In the genomic region with DNA sequence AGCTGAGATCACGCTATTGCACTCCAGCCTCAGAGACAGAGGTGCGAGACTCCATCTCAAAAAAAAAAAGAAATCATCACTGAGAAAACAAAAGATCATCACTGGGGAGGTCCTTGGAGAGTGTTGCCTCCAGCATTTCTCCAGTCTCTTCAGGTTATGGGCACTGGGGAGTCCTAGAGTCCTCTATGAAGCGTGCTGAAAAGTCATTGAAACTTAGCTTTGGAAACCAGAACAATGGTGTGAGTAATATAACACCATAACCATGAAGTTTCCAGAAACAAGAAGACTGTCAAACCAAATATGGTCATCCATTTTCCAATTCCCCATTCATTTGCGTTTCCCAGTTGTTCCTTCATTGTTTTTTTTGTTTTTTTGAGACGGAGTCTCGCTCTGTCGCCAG, we compare ENCODE assay signal across 30 cellular contexts. TPM values are rescaled to one million over a fixed set of nuclear protein-coding genes. Genes with fewer than 3 reads are reported as not detected.
DNase-seq lines count a peak whose midpoint lies in the region; ATAC-seq and TF ChIP-seq lines count a peak whose summit lies in the region.
"Had no signal": no experiment of that assay in that cellular context is flagged by ENCODE, and none has a peak within 500 bp of the region (broad histone marks: within the 10 kb centered on the region; RNA-seq: fewer than 3 reads in every experiment).

No MANE protein-coding gene starts in this region.

- H3K4me2 ChIP-seq in GM23338, result no peak overlapping the region
- H3K4me2 ChIP-seq: BLaER1 had no signal

- no peak for DNase-seq in activated CD4-positive, alpha-beta T cell treated with anti-CD3 and anti-CD28 coated beads for 36 hours
- no peak for DNase-seq in activated CD4-positive, alpha-beta T cell treated with anti-CD3 and anti-CD28 coated beads, Interleukin-2, amount 10 ng/mL, durations not matched to agents 7 days and 5 days
- DNase-seq in activated naive CD4-positive, alpha-beta T cell treated with anti-CD3 and anti-CD28 coated beads, Interleukin-2, amount 50 U/mL, for 72 hours (ENCODE audit: low spot score in 2 of 2), result no peak
- DNase-seq in activated naive CD4-positive, alpha-beta T cell treated with anti-CD3 and anti-CD28 coated beads, Interleukin-2, amount 50 U/mL, for 16 hours, result no peak
- DNase-seq in GM23338 (ENCODE audit: low spot score) (no peak), putamen (ENCODE audit: low spot score) (no peak), GM20000 (ENCODE audit: low spot score) (no peak)
- DNase-seq: 8988T; ACHN; BE2C; C1 segment of cervical spinal cord; CD4-positive, alpha-beta memory T cell; CD4-positive, CD25-positive, alpha-beta regulatory T cell; CD8-positive, alpha-beta memory T cell; COR-L47; DMS 273 treated with DMSO at 0.1 percent for 48 hours; DMS153; DMS53; DMS79; DND-41; EL; GDM1 had no signal

- no peaks in the 10 kb centered on the region for H3K9me2 ChIP-seq in GM23338 (ENCODE audit: insufficient read depth)

- H3K4me3 ChIP-seq in GM23338, result no peak overlapping the region
- H3K4me3 ChIP-seq: BLaER1, GM12878 had no signal

- H3K27ac Mint-ChIP-seq in activated CD4-positive, alpha-beta T cell treated with anti-CD3 and anti-CD28 coated beads for 36 hours, result peak overlapping the region; percentile 10
- no peak overlapping the region for H3K27ac Mint-ChIP-seq in activated CD4-positive, alpha-beta T cell treated with anti-CD3 and anti-CD28 coated beads, Interleukin-2, amount 10 ng/mL, durations not matched to agents 7 days and 5 days
- H3K27ac Mint-ChIP-seq in activated naive CD4-positive, alpha-beta T cell treated with anti-CD3 and anti-CD28 coated beads, Interleukin-2, amount 50 U/mL, for 72 hours, result peak overlapping the region in 1 of 2 donors; percentile 52
- no peak overlapping the region for H3K27ac Mint-ChIP-seq in GM23338
- no peak overlapping the region for H3K27ac Mint-ChIP-seq in activated T-helper 17 cell treated with anti-CD3 and anti-CD28 coated beads, Interleukin-2, amount 50 U/mL, for 72 hours
- H3K27ac Mint-ChIP-seq: CD14-positive monocyte; CD4-positive, alpha-beta memory T cell; CD4-positive, CD25-positive, alpha-beta regulatory T cell; CD8-positive, alpha-beta memory T cell had no signal

- intact Hi-C loops in activated CD4-positive, alpha-beta T cell treated with anti-CD3 and anti-CD28 coated beads for 36 hours (cut with DNase I, micrococcal nuclease), result no loop called here

- H3F3A ChIP-seq in GM23338 (replicated peaks; ENCODE audit: low read depth), result no peaks in the 10 kb centered on the region; the same call in 1 of the 2 replicates

- no peaks in the 10 kb centered on the region for H3K27me3 ChIP-seq in GM23338 (ENCODE audit: insufficient read depth)
- H3K27me3 ChIP-seq: BE2C, BLaER1 had no signal

- no peak overlapping the region for H3K27ac ChIP-seq in GM23338 (ENCODE audit: low read depth)
- H3K27ac ChIP-seq: BLaER1 had no signal

- H3K79me2 ChIP-seq in GM23338 (replicated peaks; ENCODE audit: insufficient read depth), result no peaks in the 10 kb centered on the region

- H3K27me3 Mint-ChIP-seq in activated CD4-positive, alpha-beta T cell treated with anti-CD3 and anti-CD28 coated beads for 36 hours, result no peaks in the 10 kb centered on the region
- peaks cover 3% of the 10 kb centered on the region for H3K27me3 Mint-ChIP-seq in activated CD4-positive, alpha-beta T cell treated with anti-CD3 and anti-CD28 coated beads, Interleukin-2, amount 10 ng/mL, durations not matched to agents 7 days and 5 days
- H3K27me3 Mint-ChIP-seq in GM23338 (ENCODE audit: insufficient read depth, low read depth, poor library complexity), result peaks cover 11% of the 10 kb centered on the region
- H3K27me3 Mint-ChIP-seq in activated T-helper 17 cell treated with anti-CD3 and anti-CD28 coated beads, Interleukin-2, amount 50 U/mL, for 72 hours, result peaks cover 8% of the 10 kb centered on the region

- H3K4me3 Mint-ChIP-seq in activated CD4-positive, alpha-beta T cell treated with anti-CD3 and anti-CD28 coated beads for 36 hours, result no peak overlapping the region
- H3K4me3 Mint-ChIP-seq in activated CD4-positive, alpha-beta T cell treated with anti-CD3 and anti-CD28 coated beads, Interleukin-2, amount 10 ng/mL, durations not matched to agents 7 days and 5 days, result no peak overlapping the region
- no peak overlapping the region for H3K4me3 Mint-ChIP-seq in GM23338
- H3K4me3 Mint-ChIP-seq in activated T-helper 17 cell treated with anti-CD3 and anti-CD28 coated beads, Interleukin-2, amount 50 U/mL, for 72 hours, result peak overlapping the region; percentile 10
- H3K4me3 Mint-ChIP-seq: CD14-positive monocyte; CD4-positive, alpha-beta memory T cell; CD4-positive, CD25-positive, alpha-beta regulatory T cell; CD8-positive, alpha-beta memory T cell had no signal

- ATAC-seq in activated CD4-positive, alpha-beta T cell treated with anti-CD3 and anti-CD28 coated beads for 36 hours, result peak; percentile 63
- ATAC-seq in activated naive CD4-positive, alpha-beta T cell treated with anti-CD3 and anti-CD28 coated beads, Interleukin-2, amount 50 U/mL, for 72 hours, result peak; percentile 54 to 73
- ATAC-seq in GM23338, result no peak
- peak; percentile 76 for ATAC-seq in activated T-helper 17 cell treated with anti-CD3 and anti-CD28 coated beads, Interleukin-2, amount 50 U/mL, for 72 hours (replicated peaks)
- ATAC-seq: GM12878 had no signal

- H3K36me3 Mint-ChIP-seq in activated CD4-positive, alpha-beta T cell treated with anti-CD3 and anti-CD28 coated beads for 36 hours (ENCODE audit: low read depth), result no peaks in the 10 kb centered on the region
- H3K36me3 Mint-ChIP-seq in activated CD4-positive, alpha-beta T cell treated with anti-CD3 and anti-CD28 coated beads, Interleukin-2, amount 10 ng/mL, durations not matched to agents 7 days and 5 days (ENCODE audit: low read depth), result no peaks in the 10 kb centered on the region
- H3K36me3 Mint-ChIP-seq in activated naive CD4-positive, alpha-beta T cell treated with anti-CD3 and anti-CD28 coated beads, Interleukin-2, amount 50 U/mL, for 72 hours, result peaks cover 0 to 8% of the 10 kb centered on the region in 2 donors
- no peaks in the 10 kb centered on the region for H3K36me3 Mint-ChIP-seq in GM23338 (ENCODE audit: low read depth)
- H3K36me3 Mint-ChIP-seq in activated T-helper 17 cell treated with anti-CD3 and anti-CD28 coated beads, Interleukin-2, amount 50 U/mL, for 72 hours (ENCODE audit: low read depth), result no peaks in the 10 kb centered on the region
- H3K36me3 Mint-ChIP-seq: CD4-positive, alpha-beta memory T cell; CD4-positive, CD25-positive, alpha-beta regulatory T cell had no signal

- H4K20me1 ChIP-seq in GM23338 (replicated peaks; ENCODE audit: insufficient read depth), result no peaks in the 10 kb centered on the region
- H4K20me1 ChIP-seq: BLaER1 had no signal

- POLR2A ChIA-PET in activated CD4-positive, alpha-beta T cell treated with anti-CD3 and anti-CD28 coated beads for 36 hours (lab: Charles Lee), result interaction anchor here (1.2 kb wide), 1 partner anchor 40 kb away, joined by 3 read pairs; no protein-coding TSS in a partner anchor
- POLR2A ChIA-PET in activated CD4-positive, alpha-beta T cell treated with anti-CD3 and anti-CD28 coated beads, Interleukin-2, amount 10 ng/mL, durations not matched to agents 7 days and 5 days (lab: Charles Lee), result no interaction called here

- peak overlapping the region; percentile 10; the same call in 1 of the 2 replicates for H2AFZ ChIP-seq in GM23338

- H3K4me1 Mint-ChIP-seq in activated CD4-positive, alpha-beta T cell treated with anti-CD3 and anti-CD28 coated beads for 36 hours, result peaks cover 21% of the 10 kb centered on the region
- H3K4me1 Mint-ChIP-seq in activated CD4-positive, alpha-beta T cell treated with anti-CD3 and anti-CD28 coated beads, Interleukin-2, amount 10 ng/mL, durations not matched to agents 7 days and 5 days, result peaks cover 6% of the 10 kb centered on the region
- H3K4me1 Mint-ChIP-seq in GM23338, result peaks cover 16% of the 10 kb centered on the region
- peaks cover 6% of the 10 kb centered on the region for H3K4me1 Mint-ChIP-seq in activated T-helper 17 cell treated with anti-CD3 and anti-CD28 coated beads, Interleukin-2, amount 50 U/mL, for 72 hours
- H3K4me1 Mint-ChIP-seq: CD4-positive, alpha-beta memory T cell; CD4-positive, CD25-positive, alpha-beta regulatory T cell; CD8-positive, alpha-beta memory T cell had no signal

- TF ChIP-seq CTCF in GM23338 (conservative IDR thresholded peaks at IDR 0.05; ENCODE audit: low read depth in 2 of 2), result no peak
- no peak for TF ChIP-seq CTCF in GM20000 (IDR thresholded peaks at IDR 0.05; ENCODE audit: extremely low read depth, missing control alignments)

- H3K4me1 ChIP-seq in GM23338 (ENCODE audit: insufficient read depth), result peaks cover 13% of the 10 kb centered on the region
- H3K4me1 ChIP-seq: BE2C had no signal

- H3K36me3 ChIP-seq in GM23338 (ENCODE audit: insufficient read depth), result no peaks in the 10 kb centered on the region
- H3K36me3 ChIP-seq: BE2C, BLaER1 had no signal

- CTCF ChIA-PET in activated CD4-positive, alpha-beta T cell treated with anti-CD3 and anti-CD28 coated beads for 36 hours (lab: Charles Lee), result interaction anchor here (1.1 to 1.6 kb wide), 2 partner anchors 197 to 228 kb away, joined by 3 to 4 read pairs; no protein-coding TSS in a partner anchor
- CTCF ChIA-PET in activated CD4-positive, alpha-beta T cell treated with anti-CD3 and anti-CD28 coated beads, Interleukin-2, amount 10 ng/mL, durations not matched to agents 7 days and 5 days (lab: Charles Lee), result interaction anchor here (0.5 to 1.6 kb wide), 3 partner anchors 13 to 159 kb away, joined by 5 to 8 read pairs (median 6); no protein-coding TSS in a partner anchor

- peaks cover 2% of the 10 kb centered on the region for H3K9me3 Mint-ChIP-seq in activated CD4-positive, alpha-beta T cell treated with anti-CD3 and anti-CD28 coated beads for 36 hours (ENCODE audit: low read depth)
- H3K9me3 Mint-ChIP-seq in activated CD4-positive, alpha-beta T cell treated with anti-CD3 and anti-CD28 coated beads, Interleukin-2, amount 10 ng/mL, durations not matched to agents 7 days and 5 days, result peaks cover 14% of the 10 kb centered on the region
- H3K9me3 Mint-ChIP-seq in activated naive CD4-positive, alpha-beta T cell treated with anti-CD3 and anti-CD28 coated beads, Interleukin-2, amount 50 U/mL, for 72 hours, result peaks cover 0 to 7% of the 10 kb centered on the region in 2 donors
- peaks cover 3% of the 10 kb centered on the region; the same call in 2 of the 3 replicates for H3K9me3 Mint-ChIP-seq in GM23338
- H3K9me3 Mint-ChIP-seq in activated T-helper 17 cell treated with anti-CD3 and anti-CD28 coated beads, Interleukin-2, amount 50 U/mL, for 72 hours, result peaks cover 4% of the 10 kb centered on the region

RNA-seq across cellular contexts. Expression of gene ARMC12, which starts 13.7 kb away (rescaled TPM):
- total RNA-seq in activated CD4-positive, alpha-beta T cell treated with anti-CD3 and anti-CD28 coated beads for 36 hours, result 1 to 10 TPM; 1.3 to 3.0 TPM
- 1 to 10 TPM; 1.2 to 1.6 TPM for total RNA-seq in activated CD4-positive, alpha-beta T cell treated with anti-CD3 and anti-CD28 coated beads, Interleukin-2, amount 10 ng/mL, durations not matched to agents 7 days and 5 days
- 1 to 10 TPM; 1.2 to 5.9 TPM for total RNA-seq in activated naive CD4-positive, alpha-beta T cell treated with anti-CD3 and anti-CD28 coated beads, Interleukin-2, amount 50 U/mL, for 72 hours
- total RNA-seq in GM23338 (2014; rRNA removed; shearing (Covaris generic)), result 0.90 and 1.3 TPM in 2 replicates
- polyA plus RNA-seq in GM23338 (2016; fragmentation: Nextera tagmentation; extraction: Ambion mirVana), result 0.94 TPM in 2 replicates
- 1 to 10 TPM; 1.8 to 1.9 TPM for total RNA-seq in activated T-helper 17 cell treated with anti-CD3 and anti-CD28 coated beads, Interleukin-2, amount 50 U/mL, for 72 hours
- total RNA-seq: G401 had no signal
- polyA plus RNA-seq: CD14-positive monocyte; CD4-positive, CD25-positive, alpha-beta regulatory T cell had no signal

RNA-seq across cellular contexts. Expression of gene CLPSL2, which starts 25.8 kb away (rescaled TPM):
- total RNA-seq in activated CD4-positive, alpha-beta T cell treated with anti-CD3 and anti-CD28 coated beads for 36 hours, result not detected
- not detected for total RNA-seq in activated CD4-positive, alpha-beta T cell treated with anti-CD3 and anti-CD28 coated beads, Interleukin-2, amount 10 ng/mL, durations not matched to agents 7 days and 5 days
- under 1 TPM in 1 of 2 donors, not detected in 1; 0.74 TPM for total RNA-seq in activated naive CD4-positive, alpha-beta T cell treated with anti-CD3 and anti-CD28 coated beads, Interleukin-2, amount 50 U/mL, for 72 hours
- total RNA-seq in GM23338 (2014; rRNA removed; shearing (Covaris generic)), result 3.1 TPM in 1 of 2 replicates, not detected in the other
- 2.9 and 3.6 TPM in 2 replicates for polyA plus RNA-seq in GM23338 (2016; fragmentation: Nextera tagmentation; extraction: Ambion mirVana)
- total RNA-seq in activated T-helper 17 cell treated with anti-CD3 and anti-CD28 coated beads, Interleukin-2, amount 50 U/mL, for 72 hours, result not detected
- total RNA-seq: A673; CD4-positive, alpha-beta memory T cell; CD4-positive, CD25-positive, alpha-beta regulatory T cell; CD8-positive, alpha-beta memory T cell; Daoy; G401 had no signal
- polyA plus RNA-seq: AG04450; CD14-positive monocyte; CD4-positive, alpha-beta memory T cell; CD4-positive, CD25-positive, alpha-beta regulatory T cell; CD8-positive, alpha-beta memory T cell had no signal

RNA-seq across cellular contexts. Expression of gene CLPSL1, which starts 30.3 kb away (rescaled TPM):
- total RNA-seq in activated CD4-positive, alpha-beta T cell treated with anti-CD3 and anti-CD28 coated beads for 36 hours, result not detected
- not detected for total RNA-seq in activated CD4-positive, alpha-beta T cell treated with anti-CD3 and anti-CD28 coated beads, Interleukin-2, amount 10 ng/mL, durations not matched to agents 7 days and 5 days
- total RNA-seq in activated naive CD4-positive, alpha-beta T cell treated with anti-CD3 and anti-CD28 coated beads, Interleukin-2, amount 50 U/mL, for 72 hours, result not detected
- total RNA-seq in GM23338 (2014; rRNA removed; shearing (Covaris generic)), result not detected in 2 replicates
- 0.80 TPM in 1 of 2 replicates, not detected in the other for polyA plus RNA-seq in GM23338 (2016; fragmentation: Nextera tagmentation; extraction: Ambion mirVana)
- not detected for total RNA-seq in activated T-helper 17 cell treated with anti-CD3 and anti-CD28 coated beads, Interleukin-2, amount 50 U/mL, for 72 hours
- total RNA-seq: A673; CD4-positive, alpha-beta memory T cell; CD4-positive, CD25-positive, alpha-beta regulatory T cell; CD8-positive, alpha-beta memory T cell; Daoy; G401; GM12878 had no signal
- polyA plus RNA-seq: AG04450; CD14-positive monocyte; CD4-positive, alpha-beta memory T cell; CD4-positive, CD25-positive, alpha-beta regulatory T cell; CD8-positive, alpha-beta memory T cell; GM12878 had no signal

RNA-seq across cellular contexts. Expression of gene CLPS, which starts 46.6 kb away (rescaled TPM):
- not detected for total RNA-seq in activated CD4-positive, alpha-beta T cell treated with anti-CD3 and anti-CD28 coated beads for 36 hours
- not detected for total RNA-seq in activated CD4-positive, alpha-beta T cell treated with anti-CD3 and anti-CD28 coated beads, Interleukin-2, amount 10 ng/mL, durations not matched to agents 7 days and 5 days
- not detected for total RNA-seq in activated naive CD4-positive, alpha-beta T cell treated with anti-CD3 and anti-CD28 coated beads, Interleukin-2, amount 50 U/mL, for 72 hours
- total RNA-seq in GM23338 (2014; rRNA removed; shearing (Covaris generic)), result not detected in 2 replicates
- polyA plus RNA-seq in GM23338 (2016; fragmentation: Nextera tagmentation; extraction: Ambion mirVana), result not detected in 2 replicates
- total RNA-seq in activated T-helper 17 cell treated with anti-CD3 and anti-CD28 coated beads, Interleukin-2, amount 50 U/mL, for 72 hours, result under 1 TPM in 1 of 2 donors, not detected in 1; 0.56 TPM
- total RNA-seq: A673; CD4-positive, alpha-beta memory T cell; CD4-positive, CD25-positive, alpha-beta regulatory T cell; CD8-positive, alpha-beta memory T cell; Daoy; G401 had no signal
- polyA plus RNA-seq: AG04450; CD14-positive monocyte; CD4-positive, alpha-beta memory T cell; CD4-positive, CD25-positive, alpha-beta regulatory T cell; CD8-positive, alpha-beta memory T cell; GM12878 had no signal

RNA-seq across cellular contexts. Expression of gene LHFPL5, which starts 54.6 kb away (rescaled TPM):
- not detected for total RNA-seq in activated CD4-positive, alpha-beta T cell treated with anti-CD3 and anti-CD28 coated beads for 36 hours
- not detected for total RNA-seq in activated CD4-positive, alpha-beta T cell treated with anti-CD3 and anti-CD28 coated beads, Interleukin-2, amount 10 ng/mL, durations not matched to agents 7 days and 5 days
- not detected for total RNA-seq in activated naive CD4-positive, alpha-beta T cell treated with anti-CD3 and anti-CD28 coated beads, Interleukin-2, amount 50 U/mL, for 72 hours
- total RNA-seq in GM23338 (2014; rRNA removed; shearing (Covaris generic)), result not detected in 2 replicates
- not detected in 2 replicates for polyA plus RNA-seq in GM23338 (2016; fragmentation: Nextera tagmentation; extraction: Ambion mirVana)
- total RNA-seq in activated T-helper 17 cell treated with anti-CD3 and anti-CD28 coated beads, Interleukin-2, amount 50 U/mL, for 72 hours, result under 1 TPM; 0.21 to 0.26 TPM
- total RNA-seq: A673; CD4-positive, alpha-beta memory T cell; CD4-positive, CD25-positive, alpha-beta regulatory T cell; CD8-positive, alpha-beta memory T cell; Daoy; G401 had no signal
- polyA plus RNA-seq: AG04450; CD14-positive monocyte; CD4-positive, alpha-beta memory T cell; CD4-positive, CD25-positive, alpha-beta regulatory T cell; CD8-positive, alpha-beta memory T cell; GM12878 had no signal
